Comparison of ENCODE assay signal across 8 cellular contexts in the genomic region with DNA sequence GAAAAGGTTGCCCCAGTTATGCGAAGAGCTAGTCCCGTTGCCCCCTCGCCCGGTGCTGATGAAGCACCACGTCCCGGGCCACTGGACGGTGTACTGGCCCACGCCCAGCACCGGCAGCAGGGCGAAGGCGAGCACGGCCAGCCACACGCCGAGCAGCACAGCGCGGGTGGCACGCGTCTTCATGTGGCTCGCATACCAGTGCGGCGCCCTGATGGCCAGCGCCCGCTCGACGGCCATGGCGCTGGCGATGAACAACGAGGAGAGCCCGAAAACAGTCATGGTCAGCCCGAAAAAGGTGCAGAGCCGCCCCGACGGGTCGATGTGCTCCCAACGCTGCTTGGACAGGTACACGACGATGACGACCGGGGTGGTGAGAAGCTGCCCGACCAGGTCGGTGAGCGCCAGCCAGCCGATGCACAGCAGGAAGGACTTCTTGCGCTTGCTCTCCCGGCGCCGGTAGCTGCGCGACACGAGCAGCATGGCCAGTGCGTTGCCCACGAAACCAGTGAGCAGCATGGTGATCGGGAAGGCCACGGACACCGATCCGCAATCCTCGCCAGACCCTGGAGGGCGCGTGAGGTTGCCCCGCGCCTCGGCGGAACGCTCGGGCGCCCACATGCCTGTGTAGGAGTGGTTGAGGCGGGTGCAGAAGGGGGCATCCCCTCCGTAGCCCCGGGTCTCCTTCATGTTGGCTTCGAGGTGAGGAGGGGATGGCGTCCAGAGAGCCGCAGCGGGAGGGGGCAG. TPM values are rescaled to one million over a fixed set of nuclear protein-coding genes. Genes with fewer than 3 reads are reported as not detected.
DNase-seq lines count a peak whose midpoint lies in the region; ATAC-seq and TF ChIP-seq lines count a peak whose summit lies in the region.

No MANE protein-coding gene starts in this region.

- intact Hi-C loops in CD4-positive, alpha-beta memory T cell (cut with micrococcal nuclease) = no loop called here

- H3K4me3 ChIP-seq in CD4-positive, alpha-beta memory T cell (ENCODE audit: low read length in 2 of 2) = peak overlapping the region in 1 of 2 donors; percentile 29
- H3K4me3 ChIP-seq in H7 (ENCODE audit: insufficient read depth, low read depth, low read length) (peak overlapping the region; percentile 57), fibroblast of the aortic adventitia (ENCODE audit: low read depth, low read length) (peak overlapping the region; percentile 60)

- CTCF ChIA-PET in CD4-positive, alpha-beta memory T cell (lab: Charles Lee; ENCODE audit: partially characterized antibody) = interaction anchor here (1.5 kb wide), 1 partner anchor 519 kb away, joined by 3 read pairs; no protein-coding TSS in a partner anchor
- CTCF ChIA-PET in activated CD4-positive, alpha-beta memory T cell treated with anti-CD3 and anti-CD28 coated beads, Interleukin-2, amount 10 ng/mL, durations not matched to agents 7 days and 5 days (lab: Charles Lee) = no interaction called here

- DNase-seq in CD4-positive, alpha-beta memory T cell = peak in 4 of 5 donors; percentile 19 to 29 (median 24)
- DNase-seq in H7 (peak; percentile 66), fibroblast of the aortic adventitia (ENCODE audit: low read depth) (no peak), neural crest cell (ENCODE audit: low read depth, low spot score) (no peak), NCI-H1930 (lab: John Stamatoyannopoulos, UW) (no peak), C1 segment of cervical spinal cord (lab: John Stamatoyannopoulos, UW) (no peak)
- peak; percentile 30 for DNase-seq in activated CD4-positive, alpha-beta memory T cell treated with anti-CD3 and anti-CD28 coated beads, Interleukin-2, amount 10 ng/mL, durations not matched to agents 7 days and 5 days

- peaks cover 12 to 23% (median 19%) of the 10 kb centered on the region in 4 donors for H3K4me1 Mint-ChIP-seq in CD4-positive, alpha-beta memory T cell
- peaks cover 20% of the 10 kb centered on the region for H3K4me1 Mint-ChIP-seq in activated CD4-positive, alpha-beta memory T cell treated with anti-CD3 and anti-CD28 coated beads, Interleukin-2, amount 10 ng/mL, durations not matched to agents 7 days and 5 days
- H3K4me1 Mint-ChIP-seq in neural crest cell = peaks cover 7% of the 10 kb centered on the region

- no peaks in the 10 kb centered on the region for H3K36me3 ChIP-seq in CD4-positive, alpha-beta memory T cell (ENCODE audit: insufficient read depth, low read length)
- no peaks in the 10 kb centered on the region for H3K36me3 ChIP-seq in H7 (replicated peaks; ENCODE audit: control insufficient read depth, insufficient read depth, low read length)

- H3K27me3 ChIP-seq in CD4-positive, alpha-beta memory T cell (ENCODE audit: insufficient read depth, low read length) = peaks cover 31% of the 10 kb centered on the region
- peaks cover 33% of the 10 kb centered on the region for H3K27me3 ChIP-seq in H7 (ENCODE audit: control insufficient read depth, insufficient read depth, low read length)

- no peak for ATAC-seq in HG03520 (IDR thresholded peaks at IDR 0.05; ENCODE audit: unreplicated experiment)

- H3K9me3 Mint-ChIP-seq in CD4-positive, alpha-beta memory T cell = no peaks in the 10 kb centered on the region
- no peaks in the 10 kb centered on the region for H3K9me3 Mint-ChIP-seq in activated CD4-positive, alpha-beta memory T cell treated with anti-CD3 and anti-CD28 coated beads, Interleukin-2, amount 10 ng/mL, durations not matched to agents 7 days and 5 days
- H3K9me3 Mint-ChIP-seq in neural crest cell = no peaks in the 10 kb centered on the region

- H3K4me3 Mint-ChIP-seq in CD4-positive, alpha-beta memory T cell = peak overlapping the region; percentile 78 to 89 (median 85)
- H3K4me3 Mint-ChIP-seq in activated CD4-positive, alpha-beta memory T cell treated with anti-CD3 and anti-CD28 coated beads, Interleukin-2, amount 10 ng/mL, durations not matched to agents 7 days and 5 days = peak overlapping the region; percentile 65
- peak overlapping the region; percentile 81 for H3K4me3 Mint-ChIP-seq in neural crest cell

- H3K27ac Mint-ChIP-seq in CD4-positive, alpha-beta memory T cell = peak overlapping the region in 1 of 7 donors; percentile 13
- no peak overlapping the region for H3K27ac Mint-ChIP-seq in activated CD4-positive, alpha-beta memory T cell treated with anti-CD3 and anti-CD28 coated beads, Interleukin-2, amount 10 ng/mL, durations not matched to agents 7 days and 5 days
- no peak overlapping the region for H3K27ac Mint-ChIP-seq in neural crest cell (ENCODE audit: unreplicated experiment)

- POLR2A ChIA-PET in CD4-positive, alpha-beta memory T cell (lab: Charles Lee; ENCODE audit: partially characterized antibody) = interaction anchor here (0.7 to 0.9 kb wide), 2 partner anchors 34 to 35 kb away, joined by 3 read pairs; partner anchors contain the start of gene ZRANB2
- POLR2A ChIA-PET in activated CD4-positive, alpha-beta memory T cell treated with anti-CD3 and anti-CD28 coated beads, Interleukin-2, amount 10 ng/mL, durations not matched to agents 7 days and 5 days (lab: Charles Lee) = no interaction called here

- no peak overlapping the region for H3K27ac ChIP-seq in CD4-positive, alpha-beta memory T cell (ENCODE audit: low read depth, low read length)

- peaks cover 24 to 34% of the 10 kb centered on the region in 2 donors for H3K27me3 Mint-ChIP-seq in CD4-positive, alpha-beta memory T cell
- H3K27me3 Mint-ChIP-seq in activated CD4-positive, alpha-beta memory T cell treated with anti-CD3 and anti-CD28 coated beads, Interleukin-2, amount 10 ng/mL, durations not matched to agents 7 days and 5 days = peaks cover 50% of the 10 kb centered on the region
- H3K27me3 Mint-ChIP-seq in neural crest cell (ENCODE audit: low read depth) = peaks cover 80% of the 10 kb centered on the region

- no peaks in the 10 kb centered on the region for H3K9me3 ChIP-seq in CD4-positive, alpha-beta memory T cell (ENCODE audit: control insufficient read depth in 1 of 2, low read length in 2 of 2)

- TF ChIP-seq CTCF in fibroblast of the aortic adventitia (IDR thresholded peaks at IDR 0.05; ENCODE audit: insufficient read depth, low read length) (no peak), neural crest cell (conservative IDR thresholded peaks at IDR 0.05) (no peak)

- no peaks in the 10 kb centered on the region for H3K36me3 Mint-ChIP-seq in CD4-positive, alpha-beta memory T cell
- no peaks in the 10 kb centered on the region for H3K36me3 Mint-ChIP-seq in activated CD4-positive, alpha-beta memory T cell treated with anti-CD3 and anti-CD28 coated beads, Interleukin-2, amount 10 ng/mL, durations not matched to agents 7 days and 5 days (ENCODE audit: low read depth)
- H3K36me3 Mint-ChIP-seq in neural crest cell (ENCODE audit: low read depth) = peaks cover 2% of the 10 kb centered on the region

- peaks cover 17% of the 10 kb centered on the region for H3K4me1 ChIP-seq in CD4-positive, alpha-beta memory T cell (ENCODE audit: insufficient read depth, low read length)

RNA-seq across cellular contexts. Expression of gene PTGER3, which starts 0.6 kb away (rescaled TPM):
- total RNA-seq in CD4-positive, alpha-beta memory T cell = not detected
- polyA plus RNA-seq in CD4-positive, alpha-beta memory T cell = under 1 TPM in 1 of 2 donors, not detected in 1; 0.20 TPM
- 0.03 and 0.11 TPM in 2 replicates for total RNA-seq in H7 (2014; rRNA removed; shearing (Covaris generic))
- under 1 TPM in 1 of 2 experiments, not detected in 1; 0.13 TPM for total RNA-seq in activated CD4-positive, alpha-beta memory T cell treated with anti-CD3 and anti-CD28 coated beads, Interleukin-2, amount 10 ng/mL, durations not matched to agents 7 days and 5 days
- total RNA-seq in fibroblast of the aortic adventitia (ENCODE audit: low replicate concordance) (1.5 and 11.7 TPM in 2 replicates), neural crest cell (not detected in 2 replicates)

RNA-seq across cellular contexts. Expression of gene ZRANB2, which starts 33.8 kb away (rescaled TPM):
- total RNA-seq in CD4-positive, alpha-beta memory T cell = 100 to 1,000 TPM; 158 to 159 TPM
- 10 to 100 TPM; 45.5 to 49.0 TPM for polyA plus RNA-seq in CD4-positive, alpha-beta memory T cell
- 44.3 and 65.3 TPM in 2 replicates for total RNA-seq in H7 (2014; rRNA removed; shearing (Covaris generic))
- total RNA-seq in activated CD4-positive, alpha-beta memory T cell treated with anti-CD3 and anti-CD28 coated beads, Interleukin-2, amount 10 ng/mL, durations not matched to agents 7 days and 5 days = 100 to 1,000 TPM; 120 to 122 TPM
- total RNA-seq in fibroblast of the aortic adventitia (ENCODE audit: low replicate concordance) (49.3 and 61.5 TPM in 2 replicates), neural crest cell (112 and 113 TPM in 2 replicates)

Comparison
In these comparisons a context has a peak if more than half of its experiments do, and no peak if none do; other contexts are left out.
1. DNase-seq: peak in CD4-positive, alpha-beta memory T cell (4 of 5), H7 (single experiment) and activated CD4-positive, alpha-beta memory T cell treated with anti-CD3 and anti-CD28 coated beads, Interleukin-2, amount 10 ng/mL, durations not matched to agents 7 days and 5 days (single experiment); none in fibroblast of the aortic adventitia (single experiment), neural crest cell (single experiment), NCI-H1930 (0 of 2) and C1 segment of cervical spinal cord (0 of 14).
2. Peak in every context shown above with its lines, with median percentiles within 50 percentile points of each other: H3K4me3 Mint-ChIP-seq.